ENCODE assay signal across 30 cellular contexts in genomic region chr1:19040010-19040680, GRCh38.
"Had no signal": no experiment of that assay in that cellular context is flagged by ENCODE, and none has a peak within 500 bp of the region (broad histone marks: within the 10 kb centered on the region; RNA-seq: fewer than 3 reads in every experiment).

No MANE protein-coding gene starts in this region.

- H3K27ac ChIP-seq: adrenal gland, body of pancreas, breast epithelium, SJCRH30, SK-N-MC had no signal

- H3K36me3 Mint-ChIP-seq: activated naive CD4-positive, alpha-beta T cell treated with anti-CD3 and anti-CD28 coated beads, Interleukin-2, amount 50 U/mL, for 24 hours; activated naive CD8-positive, alpha-beta T cell treated with anti-CD3 and anti-CD28 coated beads, Interleukin-2, amount 10 ng/mL, durations not matched to agents 7 days and 5 days; WTC11 had no signal

- H3K9me3 Mint-ChIP-seq: activated CD8-positive, alpha-beta T cell treated with anti-CD3 and anti-CD28 coated beads for 36 hours; activated naive CD4-positive, alpha-beta T cell treated with anti-CD3 and anti-CD28 coated beads, Interleukin-2, amount 50 U/mL, for 24 hours; activated naive CD8-positive, alpha-beta T cell treated with anti-CD3 and anti-CD28 coated beads, Interleukin-2, amount 10 ng/mL, durations not matched to agents 7 days and 5 days; activated T-cell treated with anti-CD3 and anti-CD28 coated beads, Interleukin-2, amount 50 U/mL, for 4 hours; T-helper 2 cell treated with Interferon-gamma antibody and Interleukin-4, amounts not matched to agents 5 μg/mL and 100 μg/mL, for 36 hours; WTC11 had no signal

- H3K4me3 ChIP-seq: adrenal gland, body of pancreas, breast epithelium, SJCRH30, SK-N-MC had no signal

- H3K4me1 ChIP-seq: adrenal gland, breast epithelium, SJCRH30 had no signal

- FAIRE-seq: astrocyte, TTC549 had no signal

- ATAC-seq: activated CD4-positive, alpha-beta T cell treated with anti-CD3 and anti-CD28 coated beads for 36 hours; activated CD4-positive, CD25-positive, alpha-beta regulatory T cell treated with anti-CD3 and anti-CD28 coated beads, Interleukin-2, amount 50 U/mL, for 24 hours; activated CD8-positive, alpha-beta T cell treated with anti-CD3 and anti-CD28 coated beads for 36 hours; activated T-cell treated with anti-CD3 and anti-CD28 coated beads, Interleukin-2, amount 50 U/mL, for 4 hours; body of pancreas; Panc1; WTC11 had no signal

- H3K9me3 ChIP-seq: adrenal gland, body of pancreas, breast epithelium, SJCRH30 had no signal

- H3K27ac Mint-ChIP-seq: activated CD4-positive, alpha-beta T cell treated with anti-CD3 and anti-CD28 coated beads for 36 hours; activated CD8-positive, alpha-beta T cell treated with anti-CD3 and anti-CD28 coated beads for 36 hours; activated naive CD4-positive, alpha-beta T cell treated with anti-CD3 and anti-CD28 coated beads, Interleukin-2, amount 50 U/mL, for 24 hours; activated naive CD8-positive, alpha-beta T cell treated with anti-CD3 and anti-CD28 coated beads, Interleukin-2, amount 10 ng/mL, durations not matched to agents 7 days and 5 days; T-helper 2 cell treated with Interferon-gamma antibody and Interleukin-4, amounts not matched to agents 5 μg/mL and 100 μg/mL, for 36 hours; WTC11 had no signal

- H3K27me3 ChIP-seq: adrenal gland, body of pancreas, breast epithelium had no signal

- DNase-seq: activated CD4-positive, alpha-beta T cell treated with anti-CD3 and anti-CD28 coated beads for 36 hours; activated CD8-positive, alpha-beta T cell treated with anti-CD3 and anti-CD28 coated beads for 36 hours; activated gamma-delta T cell; activated naive CD4-positive, alpha-beta T cell treated with Interleukin-2 at 50 U/mL for 16 hours; activated naive CD8-positive, alpha-beta T cell treated with anti-CD3 and anti-CD28 coated beads, Interleukin-2, amount 10 ng/mL, durations not matched to agents 7 days and 5 days; activated T-cell treated with anti-CD3 and anti-CD28 coated beads, Interleukin-2, amount 50 U/mL, for 4 hours; Karpas-422; KBM-7; NCI-H1048; NCI-H1105 treated with DMSO at 0.1 percent for 48 hours; NCI-H1436; NCI-H1694; NCI-H1930; NCI-H2081 treated with DMSO at 0.1 percent for 48 hours; NCI-H226; NCI-H446 treated with DMSO at 0.1 percent for 48 hours; NCI-H524 treated with DMSO at 0.1 percent for 48 hours; SHP77; SJCRH30 had no signal

- H3K4me3 Mint-ChIP-seq: activated CD4-positive, alpha-beta T cell treated with anti-CD3 and anti-CD28 coated beads for 36 hours; activated CD8-positive, alpha-beta T cell treated with anti-CD3 and anti-CD28 coated beads for 36 hours; activated naive CD4-positive, alpha-beta T cell treated with anti-CD3 and anti-CD28 coated beads, Interleukin-2, amount 50 U/mL, for 24 hours; activated naive CD8-positive, alpha-beta T cell treated with anti-CD3 and anti-CD28 coated beads, Interleukin-2, amount 10 ng/mL, durations not matched to agents 7 days and 5 days; activated T-cell treated with anti-CD3 and anti-CD28 coated beads, Interleukin-2, amount 50 U/mL, for 4 hours; T-helper 2 cell treated with Interferon-gamma antibody and Interleukin-4, amounts not matched to agents 5 μg/mL and 100 μg/mL, for 36 hours; WTC11 had no signal

- H3K4me1 Mint-ChIP-seq: activated naive CD8-positive, alpha-beta T cell treated with anti-CD3 and anti-CD28 coated beads, Interleukin-2, amount 10 ng/mL, durations not matched to agents 7 days and 5 days had no signal

- H3K27me3 Mint-ChIP-seq: activated naive CD4-positive, alpha-beta T cell treated with anti-CD3 and anti-CD28 coated beads, Interleukin-2, amount 50 U/mL, for 24 hours had no signal

- H3K36me3 ChIP-seq: adrenal gland, breast epithelium, SJCRH30 had no signal
